In the genomic region with DNA sequence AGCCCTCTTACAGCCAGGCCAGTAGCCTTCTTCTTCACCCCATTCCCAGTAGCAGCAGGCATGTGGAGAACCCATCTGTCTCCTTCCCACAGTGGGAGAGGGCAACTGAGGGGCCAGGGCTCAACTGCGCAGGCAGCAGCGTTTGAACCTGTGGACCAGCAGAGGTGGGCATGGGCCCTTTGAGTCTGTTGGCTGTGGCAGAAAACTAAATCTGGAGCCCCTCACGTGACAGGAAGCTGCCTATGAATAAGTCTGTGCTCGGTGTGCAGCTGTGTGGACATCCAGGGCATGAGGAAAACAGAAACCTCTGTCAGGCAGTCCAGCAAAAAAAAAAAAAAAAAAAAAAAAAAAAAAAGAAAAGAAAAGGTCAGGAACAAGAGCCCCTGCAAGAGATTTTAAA, we compare ENCODE assay signal across 8 cellular contexts.
DNase-seq lines count a peak whose midpoint lies in the region; ATAC-seq lines count a peak whose summit lies in the region.

No MANE protein-coding gene starts in this region.

- ATAC-seq in GM19452 (IDR thresholded peaks at IDR 0.05; ENCODE audit: unreplicated experiment) (peak; percentile 79), HG03439 (IDR thresholded peaks at IDR 0.05; ENCODE audit: unreplicated experiment) (peak; percentile 81), GM18520 (IDR thresholded peaks at IDR 0.05; ENCODE audit: unreplicated experiment) (no peak)

- DNase-seq in ELR (ENCODE audit: low read depth) (peak; percentile 49), cerebellar cortex (ENCODE audit: low spot score) (peak; percentile 18), ureter (ENCODE audit: low spot score) (no peak), NCI-H2029 (lab: John Stamatoyannopoulos, UW) (no peak)
- no peak for DNase-seq in stimulated activated CD8-positive, alpha-beta memory T cell treated with anti-CD3 and anti-CD28 coated beads, Interleukin-4, amount 100 ng/mL, for 48 hours

Comparison
In these comparisons a context has a peak if more than half of its experiments do, and no peak if none do; other contexts are left out.
1. DNase-seq: peak in ELR (single experiment) and cerebellar cortex (single experiment); none in ureter (single experiment), stimulated activated CD8-positive, alpha-beta memory T cell treated with anti-CD3 and anti-CD28 coated beads, Interleukin-4, amount 100 ng/mL, for 48 hours (single experiment) and NCI-H2029 (single experiment).